In the genomic region with DNA sequence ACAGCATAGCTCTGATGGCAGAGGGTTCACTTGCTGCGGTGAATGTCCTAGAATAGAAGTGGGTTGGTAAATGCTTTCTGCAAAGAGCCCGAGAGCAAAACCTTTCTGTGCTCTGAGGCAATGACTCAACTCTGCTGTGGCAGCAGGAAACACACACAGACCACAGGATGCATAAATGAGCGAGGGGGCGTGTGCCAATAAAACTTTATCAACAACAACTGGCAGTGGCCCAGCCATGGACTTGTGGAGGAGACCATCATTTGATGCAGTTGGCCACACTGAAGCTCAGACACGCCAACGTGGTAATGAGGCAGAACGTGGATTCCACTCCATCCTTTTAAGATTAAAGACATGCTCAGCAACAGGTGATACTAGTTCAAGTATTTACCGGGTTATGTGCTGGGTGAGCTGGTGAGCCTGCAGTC, we compare ENCODE assay signal across 8 cellular contexts. TPM values are rescaled to one million over a fixed set of nuclear protein-coding genes. Genes with fewer than 3 reads are reported as not detected.
DNase-seq lines count a peak whose midpoint lies in the region; ATAC-seq and TF ChIP-seq lines count a peak whose summit lies in the region.

No MANE protein-coding gene starts in this region.

- no TSS peak for BruUV-seq in Panc1 (replicated peaks; lab: Mats Ljungman, UMichigan)

- no peak for TF ChIP-seq POLR2A in esophagus muscularis mucosa (IDR thresholded peaks at IDR 0.05; ENCODE audit: low read depth)

- in situ Hi-C loops in Panc1 (cut with HindIII; ENCODE audit: low pct_unique_long_range_greater_than_20kb, low sequenced_read_pairs), result no loop called here

- peak overlapping the region; percentile 88 for H3K4me3 Mint-ChIP-seq in stimulated activated effector memory CD8-positive, alpha-beta T cell treated with anti-CD3 and anti-CD28 coated beads, Interleukin-12 subunit alpha, Interleukin-12 subunit beta, amount 100 ng/mL, for 72 hours

- no peaks in the 10 kb centered on the region for H3K9me3 Mint-ChIP-seq in stimulated activated effector memory CD8-positive, alpha-beta T cell treated with anti-CD3 and anti-CD28 coated beads, Interleukin-12 subunit alpha, Interleukin-12 subunit beta, amount 100 ng/mL, for 72 hours

- H3K4me3 ChIP-seq in Panc1 (ENCODE audit: low read depth in 2 of 2, low read length in 2 of 2) (no peak overlapping the region), esophagus muscularis mucosa (no peak overlapping the region)

- 0 out of 2 replicates have a peak, but pooled peaks cover 2% of the 10 kb centered on the region for H3K36me3 ChIP-seq in Panc1 (ENCODE audit: control insufficient read depth, insufficient read depth, low read length)
- H3K36me3 ChIP-seq in esophagus muscularis mucosa, result peaks cover 6 to 22% (median 17%) of the 10 kb centered on the region in 4 donors

- H3K9me3 ChIP-seq in Panc1 (ENCODE audit: control insufficient read depth, insufficient read depth, low read depth, low read length) (no peaks in the 10 kb centered on the region), esophagus muscularis mucosa (no peaks in the 10 kb centered on the region)

- H3K4me1 Mint-ChIP-seq in stimulated activated effector memory CD8-positive, alpha-beta T cell treated with anti-CD3 and anti-CD28 coated beads, Interleukin-12 subunit alpha, Interleukin-12 subunit beta, amount 100 ng/mL, for 72 hours, result peaks cover 90% of the 10 kb centered on the region

- no peak for DNase-seq in Panc1 (ENCODE audit: low read depth, low spot score)
- peak; percentile 84 to 85 for DNase-seq in activated T-cell treated with anti-CD3 and anti-CD28 coated beads, Interleukin-2, amount 50 U/mL, for 48 hours
- peak in 1 of 2 donors; percentile 38 for DNase-seq in left colon
- DNase-seq in stimulated activated effector memory CD8-positive, alpha-beta T cell treated with anti-CD3 and anti-CD28 coated beads, Interleukin-12 subunit alpha, Interleukin-12 subunit beta, amount 100 ng/mL, for 72 hours (ENCODE audit: low spot score in 2 of 2), result peak; percentile 58 to 87
- no peak for DNase-seq in esophagus muscularis mucosa (ENCODE audit: extremely low spot score)
- no peak for DNase-seq in iPS-NIHi11 (ENCODE audit: low spot score)

- intact Hi-C loops in Panc1 (cut with micrococcal nuclease; ENCODE audit: unreplicated experiment), result no loop called here
- intact Hi-C loops in left colon (cut with DNase I, micrococcal nuclease), result no loop called here
- intact Hi-C loops in esophagus muscularis mucosa (cut with DNase I), result no loop called here

- 71% methylated on average over 8 of the region's 8 CpGs for WGBS in esophagus muscularis mucosa

- TF ChIP-seq EP300 in esophagus muscularis mucosa (IDR thresholded peaks at IDR 0.05), result no peak

- H3K36me3 Mint-ChIP-seq in stimulated activated effector memory CD8-positive, alpha-beta T cell treated with anti-CD3 and anti-CD28 coated beads, Interleukin-12 subunit alpha, Interleukin-12 subunit beta, amount 100 ng/mL, for 72 hours, result peaks cover 34% of the 10 kb centered on the region

- H3K27ac ChIP-seq in Panc1 (ENCODE audit: low read length), result no peak overlapping the region; the same call in 1 of the 2 replicates
- no peak overlapping the region for H3K27ac ChIP-seq in esophagus muscularis mucosa (replicated peaks in 1 of 4)

- POLR2A ChIA-PET in Panc1 (lab: Charles Lee), result no interaction called here

- H3K4me1 ChIP-seq in Panc1 (ENCODE audit: control insufficient read depth, insufficient read depth, low read length), result peaks cover 22% of the 10 kb centered on the region
- H3K4me1 ChIP-seq in esophagus muscularis mucosa, result peaks cover 12 to 16% (median 14%) of the 10 kb centered on the region in 4 donors

- CTCF ChIA-PET in Panc1 (lab: Charles Lee), result no interaction called here

- ATAC-seq in GM18867 (IDR thresholded peaks at IDR 0.05; ENCODE audit: unreplicated experiment), result peak; percentile 96
- peak; percentile 97 for ATAC-seq in HG02943 (IDR thresholded peaks at IDR 0.05; ENCODE audit: low read depth, unreplicated experiment)
- peak; percentile 31; the same call in 1 of the 2 replicates for ATAC-seq in Panc1
- peak; percentile 43 for ATAC-seq in left colon
- peak; percentile 96 for ATAC-seq in stimulated activated effector memory CD8-positive, alpha-beta T cell treated with anti-CD3 and anti-CD28 coated beads, Interleukin-12 subunit alpha, Interleukin-12 subunit beta, amount 100 ng/mL, for 72 hours

- H3K27me3 ChIP-seq in Panc1 (ENCODE audit: control insufficient read depth, insufficient read depth, low read length), result no peaks in the 10 kb centered on the region
- peaks cover 0 to 7% (median 0%) of the 10 kb centered on the region in 4 donors for H3K27me3 ChIP-seq in esophagus muscularis mucosa

- TF ChIP-seq CTCF in Panc1 (IDR thresholded peaks at IDR 0.05) (no peak), esophagus muscularis mucosa (IDR thresholded peaks at IDR 0.05) (no peak)

- peak overlapping the region; percentile 98 for H3K27ac Mint-ChIP-seq in stimulated activated effector memory CD8-positive, alpha-beta T cell treated with anti-CD3 and anti-CD28 coated beads, Interleukin-12 subunit alpha, Interleukin-12 subunit beta, amount 100 ng/mL, for 72 hours

RNA-seq across cellular contexts. Expression of a gene that starts 6.8 kb away (rescaled TPM):
- total RNA-seq in Panc1 (2021; ENCODE audit: unreplicated experiment), result 79.9 TPM
- polyA plus RNA-seq in Panc1 (2012; ENCODE audit: insufficient read length), result 79.2 TPM
- total RNA-seq in left colon, result 10 to 100 TPM; 26.6 to 33.7 TPM
- total RNA-seq in esophagus muscularis mucosa, result 10 to 100 TPM; 42.6 to 56.1 (median 46.2) TPM

RNA-seq across cellular contexts. Expression of a gene that starts 8.4 kb away (rescaled TPM):
- total RNA-seq in Panc1 (2021; ENCODE audit: unreplicated experiment) (70.6 TPM), left colon (10 to 100 TPM; 31.8 to 50.4 TPM), esophagus muscularis mucosa (10 to 100 TPM; 54.7 to 66.4 (median 55.7) TPM)
- 299 TPM for polyA plus RNA-seq in Panc1 (2012; ENCODE audit: insufficient read length)

Comparison
In these comparisons a context has a peak if more than half of its experiments do, and no peak if none do; other contexts are left out.
1. ATAC-seq: peak in every context shown above with its lines; median percentile 97 in HG02943; 96 in GM18867; 96 in stimulated activated effector memory CD8-positive, alpha-beta T cell treated with anti-CD3 and anti-CD28 coated beads, Interleukin-12 subunit alpha, Interleukin-12 subunit beta, amount 100 ng/mL, for 72 hours; 43 in left colon; 31 in Panc1.
2. DNase-seq: peak in activated T-cell treated with anti-CD3 and anti-CD28 coated beads, Interleukin-2, amount 50 U/mL, for 48 hours (2 of 2) and stimulated activated effector memory CD8-positive, alpha-beta T cell treated with anti-CD3 and anti-CD28 coated beads, Interleukin-12 subunit alpha, Interleukin-12 subunit beta, amount 100 ng/mL, for 72 hours (2 of 2); none in Panc1 (single experiment), esophagus muscularis mucosa (single experiment) and iPS-NIHi11 (single experiment).